Comparison of ENCODE assay signal across 16 cellular contexts in genomic region chr5:95970359-95970704, GRCh38. TPM values are rescaled to one million over a fixed set of nuclear protein-coding genes. Genes with fewer than 3 reads are reported as not detected.
DNase-seq lines count a peak whose midpoint lies in the region; ATAC-seq, FAIRE-seq and TF ChIP-seq lines count a peak whose summit lies in the region.
"Had no signal": no experiment of that assay in that cellular context is flagged by ENCODE, and none has a peak within 500 bp of the region (broad histone marks: within the 10 kb centered on the region; RNA-seq: fewer than 3 reads in every experiment).

No MANE protein-coding gene starts in this region.

- no peak overlapping the region for H2AFZ ChIP-seq in K562 (ENCODE audit: low read depth, low read length)
- H2AFZ ChIP-seq: GM23338 had no signal

- 43% methylated on average over 1 of the region's 1 CpG for WGBS in K562 (ENCODE audit: insufficient coverage, low coverage, missing lambda C conversion rate)

- ATAC-seq in K562 (no peak), HG02852 (IDR thresholded peaks at IDR 0.05; ENCODE audit: unreplicated experiment) (no peak)
- ATAC-seq: GM23338 had no signal

- no peaks in the 10 kb centered on the region for H3K27me3 ChIP-seq in K562 (ENCODE audit: control insufficient read depth in 2 of 2, insufficient read depth in 2 of 2, low read length in 2 of 2)
- H3K27me3 ChIP-seq in neutrophil, result no peaks in the 10 kb centered on the region

- CTCF ChIA-PET in HEK293 (lab: Yijun Ruan, JAX), result no interaction called here
- CTCF ChIA-PET in K562 (lab: Yijun Ruan, JAX; ENCODE audit: low intra/inter-chr PET ratio), result no interaction called here

- H3K4me3 ChIP-seq in HEK293 (ENCODE audit: low read depth, low read length), result no peak overlapping the region
- H3K4me3 ChIP-seq in K562, result no peak overlapping the region
- H3K4me3 ChIP-seq in neutrophil (ENCODE audit: low read depth in 1 of 2, low read length in 1 of 2), result no peak overlapping the region
- H3K4me3 ChIP-seq: GM23338 had no signal

- no peak for TF ChIP-seq RAD21 in K562 (CRISPR knock-in tag; conservative IDR thresholded peaks at IDR 0.05 in 1 of 2, IDR thresholded peaks at IDR 0.05 in 1 of 2)

- no peak overlapping the region for H3K9ac ChIP-seq in K562 (ENCODE audit: insufficient read depth in 1 of 2, low read depth in 2 of 2, low read length in 2 of 2)

- in situ Hi-C loops in K562 (cut with MboI), result no loop called here

- H3K9me3 ChIP-seq in HEK293 (ENCODE audit: control insufficient read depth, insufficient read depth, low read depth, low read length), result no peaks in the 10 kb centered on the region
- no peaks in the 10 kb centered on the region for H3K9me3 ChIP-seq in K562 (replicated peaks; ENCODE audit: control insufficient read depth, insufficient read depth, low read depth, low read length)
- H3K9me3 ChIP-seq in neutrophil, result no peaks in the 10 kb centered on the region
- H3K9me3 ChIP-seq: Caco-2 had no signal

- no TSS peak for BruUV-seq in K562 (replicated peaks; lab: Mats Ljungman, UMichigan)

- intact Hi-C loops in K562 (cut with micrococcal nuclease), result no loop called here

- H3K79me2 ChIP-seq in K562 (ENCODE audit: control insufficient read depth, insufficient read depth, low read length), result no peaks in the 10 kb centered on the region

- H4K20me1 ChIP-seq in K562 (replicated peaks; ENCODE audit: control insufficient read depth, insufficient read depth, low read length), result no peaks in the 10 kb centered on the region

- no peak for TF ChIP-seq POLR2A in K562 (conservative IDR thresholded peaks at IDR 0.05)

- TF ChIP-seq CTCF in HEK293 (tag by site-specific recombination; IDR thresholded peaks at IDR 0.05) (no peak), K562 (IDR thresholded peaks at IDR 0.05 in 2 of 3, conservative IDR thresholded peaks at IDR 0.05 in 1 of 3; ENCODE audit: insufficient read depth in 2 of 3, low read depth in 1 of 3, low read length in 3 of 3) (no peak), neutrophil (IDR thresholded peaks at IDR 0.05) (no peak)

- no peak for FAIRE-seq in K562 (lab: Jason Lieb, UNC)
- FAIRE-seq: A204.1, D721Med, G401.6, H54 had no signal

- DNase-seq in K562 (ENCODE audit: extremely low read depth in 1 of 4, low spot score in 3 of 4), result no peak
- no peak for DNase-seq in activated CD4-positive, CD25-positive, alpha-beta regulatory T cell (lab: John Stamatoyannopoulos, UW)
- no peak for DNase-seq in stimulated activated CD4-positive, alpha-beta T cell treated with anti-CD3 and anti-CD28 coated beads, Interleukin-2, amount 100 ng/mL, for 48 hours
- DNase-seq in activated CD8-positive, alpha-beta memory T cell treated with anti-CD3 and anti-CD28 coated beads, Interleukin-2, amount 50 U/mL, for 48 hours, result no peak
- DNase-seq: Caco-2; CD4-positive, alpha-beta T cell; HFFc6 had no signal

- H3K4me1 ChIP-seq in HEK293 (ENCODE audit: control insufficient read depth, insufficient read depth, low read length) (peaks cover 8% of the 10 kb centered on the region; the same call in 1 of the 2 replicates), K562 (replicated peaks in 1 of 2; ENCODE audit: control insufficient read depth in 2 of 2, insufficient read depth in 2 of 2, low read length in 2 of 2) (peaks cover 0 to 18% of the 10 kb centered on the region in 2 experiments; a peak in 3 of 5 replicates), neutrophil (ENCODE audit: control insufficient read depth in 1 of 2, insufficient read depth in 1 of 2, low read depth in 1 of 2, low read length in 1 of 2) (peaks cover 14 to 22% of the 10 kb centered on the region in 2 experiments)

- no peaks in the 10 kb centered on the region for H3K36me3 ChIP-seq in HEK293 (ENCODE audit: control insufficient read depth in 2 of 2, insufficient read depth in 1 of 2, low read length in 2 of 2)
- H3K36me3 ChIP-seq in K562 (ENCODE audit: control insufficient read depth, insufficient read depth, low read length), result no peaks in the 10 kb centered on the region
- H3K36me3 ChIP-seq in neutrophil, result no peaks in the 10 kb centered on the region

- POLR2A ChIA-PET in HEK293 (lab: Yijun Ruan, JAX), result no interaction called here
- POLR2A ChIA-PET in K562 (lab: Yijun Ruan, JAX), result interaction anchor here (4.5 kb wide), 1 partner anchor 7 kb away, joined by 23 read pairs; the partner anchor contains the start of gene ELL2

- no peak overlapping the region for H3K4me2 ChIP-seq in K562 (ENCODE audit: insufficient read depth, low read length)
- H3K4me2 ChIP-seq: GM23338 had no signal

- no peak for TF ChIP-seq EP300 in K562 (IDR thresholded peaks at IDR 0.05; ENCODE audit: low read length)

- H3K27ac ChIP-seq in HEK293 (ENCODE audit: extremely low read depth, low read depth, low read length), result no peak overlapping the region
- H3K27ac ChIP-seq in K562 (ENCODE audit: extremely low read depth, low read depth, low read length), result no peak overlapping the region
- H3K27ac ChIP-seq in neutrophil, result peak overlapping the region; percentile 32
- H3K27ac ChIP-seq: C4-2B had no signal

- H3K9me1 ChIP-seq in K562 (ENCODE audit: control insufficient read depth, insufficient read depth, low read length), result no peaks in the 10 kb centered on the region

TF ChIP-seq in HEK293, 187 proteins besides CTCF, POLR2A, EP300 and RAD21:
- TF ChIP-seq ZNF239 (tag by site-specific recombination; IDR thresholded peaks at IDR 0.05) (no peak), SETDB1 (IDR thresholded peaks at IDR 0.05; ENCODE audit: insufficient read length, low read length) (peak; percentile 91)

TF ChIP-seq in K562, 482 proteins besides CTCF, POLR2A, EP300 and RAD21:
- TF ChIP-seq ZNF121 (CRISPR knock-in tag; conservative IDR thresholded peaks at IDR 0.05), result no peak
- no peak for TF ChIP-seq CEBPZ (IDR thresholded peaks at IDR 0.05; ENCODE audit: borderline replicate concordance, low read depth, low read length)
- no peak for TF ChIP-seq ZNF175 (CRISPR knock-in tag; IDR thresholded peaks at IDR 0.05; ENCODE audit: low read depth)
- TF ChIP-seq ELK1 (CRISPR knock-in tag; IDR thresholded peaks at IDR 0.05), result no peak
- TF ChIP-seq E2F4 (CRISPR knock-in tag; IDR thresholded peaks at IDR 0.05; ENCODE audit: low read depth), result no peak
- TF ChIP-seq ZNF316 (IDR thresholded peaks at IDR 0.05), result peak; percentile 51; the same call in 1 of the 2 replicates

RNA-seq across cellular contexts. Expression of gene ELL2, which starts 8.7 kb away (rescaled TPM):
- total RNA-seq in K562 (2011; cell fraction: chromatin; rRNA removed; ENCODE audit: low replicate concordance), result 31.2 and 65.3 TPM in 2 replicates
- total RNA-seq in K562 (2011; cell fraction: nucleolus; rRNA removed), result 11.2 and 15.0 TPM in 2 replicates
- 29.9 and 45.8 TPM in 2 replicates for total RNA-seq in K562 (2011; cell fraction: nucleoplasm; rRNA removed)
- total RNA-seq in K562 (2014; rRNA removed) (14.0 and 18.3 TPM in 2 replicates), K562 (2014; rRNA removed; fragmentation: Illumina TruSeq; extraction: Trizol) (14.7 and 17.1 TPM in 2 replicates), K562 (2015; rRNA removed; fragmentation: Illumina TruSeq; extraction: Trizol) (10.1 and 12.5 TPM in 2 replicates), K562 (2021) (16.2 and 23.1 TPM in 2 replicates)
- polyA plus RNA-seq in K562 (2011; rRNA removed) (11.1 and 16.3 TPM in 2 replicates), K562 (2014; fragmentation: Illumina TruSeq; extraction: Trizol) (11.4 and 14.5 TPM in 2 replicates), K562 (2014; fragmentation: Nextera tagmentation; extraction: Ambion mirVana) (1 to 10 TPM; 4.3 to 6.8 TPM), K562 (2014; rRNA removed) (9.0 and 14.6 TPM in 2 replicates)
- polyA plus RNA-seq in K562 (2011; cell fraction: cytosol; rRNA removed), result 4.0 and 4.7 TPM in 2 replicates
- 13.8 and 14.7 TPM in 2 replicates for polyA plus RNA-seq in K562 (2011; cell fraction: nucleus; rRNA removed)
- polyA plus RNA-seq in K562 (2012), result 8.3 and 11.9 TPM in 2 replicates
- polyA minus RNA-seq in K562 (2011; rRNA and poly(A)+ RNA removed), result 21.9 and 28.0 TPM in 2 replicates
- polyA minus RNA-seq in K562 (2011; cell fraction: cytosol; rRNA and poly(A)+ RNA removed), result 4.8 and 11.7 TPM in 2 replicates
- polyA minus RNA-seq in K562 (2011; cell fraction: nucleus; rRNA and poly(A)+ RNA removed), result 21.4 and 33.0 TPM in 2 replicates

Comparison
In these comparisons a context has a peak if more than half of its experiments do, and no peak if none do; other contexts are left out.
1. Of the 44 proteins assayed by ChIP-seq in both K562 and HEK293: peak only in K562: none; only in HEK293: SETDB1; in both: none; in neither: 43.